Comparison of ENCODE assay signal across 8 cellular contexts in the genomic region with DNA sequence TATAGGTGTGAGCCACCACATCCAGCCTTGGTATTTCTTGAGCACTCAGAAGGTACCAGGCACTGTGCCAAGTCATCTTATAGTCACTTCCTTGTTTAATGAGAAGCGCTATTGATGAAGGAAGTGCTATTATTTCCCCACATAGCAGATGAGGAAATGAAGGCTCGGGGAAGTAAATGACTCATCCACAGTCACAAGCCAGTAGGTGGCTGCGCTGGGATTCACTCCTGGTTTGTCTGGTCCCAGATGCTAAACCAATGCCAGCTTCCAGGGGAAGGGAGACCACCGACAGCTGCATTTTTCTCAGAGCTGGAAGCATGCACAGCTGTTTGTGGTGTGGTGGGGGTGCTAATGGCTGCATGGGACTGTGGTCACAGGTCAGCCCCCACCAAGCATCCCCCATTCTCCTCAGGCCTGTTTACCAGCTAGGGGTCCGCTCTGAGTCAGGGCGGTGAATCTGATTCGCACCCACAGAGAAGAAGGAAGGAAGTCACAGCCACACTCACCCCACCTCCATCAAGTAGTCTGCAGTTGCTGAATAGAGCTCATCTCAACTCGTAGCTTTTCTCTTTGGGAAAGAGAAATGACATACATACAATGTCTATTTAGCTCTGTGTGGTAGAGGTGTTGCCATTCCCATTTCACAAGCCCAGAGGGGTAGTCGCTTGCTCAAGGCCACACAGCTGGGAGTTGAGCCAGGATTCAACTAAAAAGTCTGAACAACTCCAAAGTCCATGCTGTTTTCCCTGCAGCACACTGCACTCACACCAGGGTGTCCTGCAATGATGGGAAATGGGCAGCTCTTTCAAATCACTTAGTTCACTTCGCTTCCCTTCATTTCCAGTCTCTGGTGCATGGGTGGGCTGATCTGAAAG. TPM values are rescaled to one million over a fixed set of nuclear protein-coding genes. Genes with fewer than 3 reads are reported as not detected.
DNase-seq lines count a peak whose midpoint lies in the region; ATAC-seq, FAIRE-seq and TF ChIP-seq lines count a peak whose summit lies in the region.

No MANE protein-coding gene starts in this region.

- FAIRE-seq in keratinocyte (lab: Jason Lieb, UNC) (peak; percentile 77), GM12892 (lab: Jason Lieb, UNC) (no peak)

- H2AFZ ChIP-seq in keratinocyte (ENCODE audit: control insufficient read depth, low read length), result no peak overlapping the region

- H3K9me1 ChIP-seq in keratinocyte (ENCODE audit: control insufficient read depth, extremely low read depth, insufficient read depth, low read length), result no peaks in the 10 kb centered on the region

- H3K79me2 ChIP-seq in keratinocyte (ENCODE audit: control insufficient read depth, insufficient read depth, low read length), result peaks cover 5% of the 10 kb centered on the region

- no peaks in the 10 kb centered on the region for H3K27me3 ChIP-seq in keratinocyte (ENCODE audit: control insufficient read depth, extremely low read depth, insufficient read depth, low read length)

- peaks cover 96% of the 10 kb centered on the region for H3K4me1 ChIP-seq in keratinocyte (ENCODE audit: control insufficient read depth, extremely low read depth, insufficient read depth, low read length)

- no peak for TF ChIP-seq POLR2A in GM12892 (IDR thresholded peaks at IDR 0.05; ENCODE audit: low read depth, low read length)

- dilution Hi-C loops in keratinocyte (cut with MboI; ENCODE audit: extremely low pct_ligation_motif_present, low sequenced_read_pairs), result no loop called here

- no peaks in the 10 kb centered on the region for H3K9me3 ChIP-seq in keratinocyte (ENCODE audit: control insufficient read depth, low read depth, low read length)

- peak; percentile 44 for DNase-seq in RPMI8226
- DNase-seq in activated effector memory CD4-positive, alpha-beta T cell treated with anti-CD3 and anti-CD28 coated beads, Interleukin-2, amount 50 U/mL, for 16 hours, result peak; percentile 81
- DNase-seq in keratinocyte (ENCODE audit: low read depth, low spot score), result peak; percentile 94
- DNase-seq in stimulated activated CD8-positive, alpha-beta memory T cell treated with anti-CD3 and anti-CD28 coated beads, Interleukin-15, amount 100 ng/mL, for 4 hours (ENCODE audit: low read depth in 2 of 2), result peak; percentile 63
- no peak for DNase-seq in GM12892 (ENCODE audit: insufficient read length)
- DNase-seq in NCI-H2227 (lab: John Stamatoyannopoulos, UW; ENCODE audit: unreplicated experiment), result no peak

- peak overlapping the region; percentile 77 for H3K27ac ChIP-seq in keratinocyte (ENCODE audit: control insufficient read depth, insufficient read depth, low read length)

- H3K4me2 ChIP-seq in keratinocyte (ENCODE audit: control insufficient read depth, extremely low read depth, insufficient read depth, low read depth, low read length), result peak overlapping the region; percentile 1

- peak in 1 of 3 experiments; percentile 15 for TF ChIP-seq CTCF in keratinocyte (optimal IDR thresholded peaks at IDR 0.05 in 1 of 3, IDR thresholded peaks at IDR 0.05 in 1 of 3, conservative IDR thresholded peaks at IDR 0.05 in 1 of 3; ENCODE audit: extremely low read depth in 1 of 3, insufficient read depth in 2 of 3, low read length in 3 of 3)

- ATAC-seq in GM21423 (IDR thresholded peaks at IDR 0.05; ENCODE audit: unreplicated experiment) (peak; percentile 42), HG03469 (IDR thresholded peaks at IDR 0.05; ENCODE audit: unreplicated experiment) (no peak)

- H3K36me3 ChIP-seq in keratinocyte (ENCODE audit: control insufficient read depth in 2 of 2, extremely low read depth in 1 of 2, insufficient read depth in 2 of 2, low read length in 2 of 2), result no peaks in the 10 kb centered on the region

- no peak overlapping the region for H3K9ac ChIP-seq in keratinocyte (ENCODE audit: control insufficient read depth, extremely low read depth, insufficient read depth, low read length)

- H3K4me3 ChIP-seq in keratinocyte (ENCODE audit: control insufficient read depth in 2 of 3, extremely low read depth in 1 of 3, insufficient read depth in 2 of 3, low read depth in 1 of 3, low read length in 3 of 3), result no peak overlapping the region

- H4K20me1 ChIP-seq in keratinocyte (ENCODE audit: control insufficient read depth, extremely low read depth, insufficient read depth, low read length), result no peaks in the 10 kb centered on the region

RNA-seq across cellular contexts. Expression of a gene that starts 6.3 kb away (rescaled TPM):
- polyA plus RNA-seq in keratinocyte, result 23.9 to 40.7 TPM (median 26.6 TPM) in 3 replicates
- polyA plus RNA-seq in keratinocyte (2011; ENCODE audit: low read depth), result 12.1 TPM
- polyA plus RNA-seq in keratinocyte (2011; cell fraction: cytosol; rRNA removed), result 19.5 and 28.2 TPM in 2 replicates
- polyA plus RNA-seq in keratinocyte (2011; cell fraction: nucleus; rRNA removed), result 118 and 155 TPM in 2 replicates
- polyA plus RNA-seq in keratinocyte (2012; ENCODE audit: low replicate concordance), result 11.7 and 64.1 TPM in 2 replicates
- polyA minus RNA-seq in keratinocyte, result 66.1 to 143 TPM (median 68.5 TPM) in 3 replicates
- polyA minus RNA-seq in keratinocyte (2011; cell fraction: cytosol; rRNA and poly(A)+ RNA removed), result 89.6 TPM
- 195 and 210 TPM in 2 replicates for polyA minus RNA-seq in keratinocyte (2011; cell fraction: nucleus; rRNA and poly(A)+ RNA removed)
- 0.15 TPM for polyA plus RNA-seq in GM12892 (2012; ENCODE audit: missing spikeins)

Comparison
In these comparisons a context has a peak if more than half of its experiments do, and no peak if none do; other contexts are left out.
1. DNase-seq: peak in RPMI8226 (single experiment), activated effector memory CD4-positive, alpha-beta T cell treated with anti-CD3 and anti-CD28 coated beads, Interleukin-2, amount 50 U/mL, for 16 hours (single experiment), keratinocyte (single experiment) and stimulated activated CD8-positive, alpha-beta memory T cell treated with anti-CD3 and anti-CD28 coated beads, Interleukin-15, amount 100 ng/mL, for 4 hours (2 of 2); none in GM12892 (single experiment) and NCI-H2227 (single experiment).